ENCODE assay signal across 2 cellular contexts in genomic region chr10:119367841-119368549, GRCh38.
TF ChIP-seq lines count a peak whose summit lies in the region.

No MANE protein-coding gene starts in this region.

TF ChIP-seq in liver, 16 proteins besides CTCF, POLR2A, EP300 and RAD21 (continued from another document):
- TF ChIP-seq ZBTB33 (IDR thresholded peaks at IDR 0.05) (no peak), HNF4A (conservative IDR thresholded peaks at IDR 0.05) (no peak), ATF3 (IDR thresholded peaks at IDR 0.05) (no peak), FOXA1 (IDR thresholded peaks at IDR 0.05) (no peak), REST (IDR thresholded peaks at IDR 0.05) (no peak), EGR1 (IDR thresholded peaks at IDR 0.05; ENCODE audit: low read depth in 2 of 2) (no peak), JUND (IDR thresholded peaks at IDR 0.05) (no peak), HNF4G (IDR thresholded peaks at IDR 0.05) (no peak), YY1 (IDR thresholded peaks at IDR 0.05) (no peak), NR2F2 (IDR thresholded peaks at IDR 0.05) (no peak), TAF1 (conservative IDR thresholded peaks at IDR 0.05) (no peak), GABPA (IDR thresholded peaks at IDR 0.05 in 1 of 2, conservative IDR thresholded peaks at IDR 0.05 in 1 of 2) (no peak), SP1 (IDR thresholded peaks at IDR 0.05) (no peak), MAX (IDR thresholded peaks at IDR 0.05) (no peak), RXRA (IDR thresholded peaks at IDR 0.05) (no peak)

TF ChIP-seq in HepG2, 621 proteins besides CTCF, POLR2A, EP300 and RAD21 (continued from another document):
- TF ChIP-seq ZFP91 (CRISPR knock-in tag; IDR thresholded peaks at IDR 0.05; ENCODE audit: borderline replicate concordance): no peak
- TF ChIP-seq PATZ1 (CRISPR knock-in tag; IDR thresholded peaks at IDR 0.05): no peak
- TF ChIP-seq SNAPC2 (CRISPR knock-in tag; IDR thresholded peaks at IDR 0.05): no peak
- no peak for TF ChIP-seq ZNF276 (CRISPR knock-in tag; IDR thresholded peaks at IDR 0.05; ENCODE audit: low read depth)
- no peak for TF ChIP-seq ZNF451 (CRISPR knock-in tag; IDR thresholded peaks at IDR 0.05)
